In the genomic region with DNA sequence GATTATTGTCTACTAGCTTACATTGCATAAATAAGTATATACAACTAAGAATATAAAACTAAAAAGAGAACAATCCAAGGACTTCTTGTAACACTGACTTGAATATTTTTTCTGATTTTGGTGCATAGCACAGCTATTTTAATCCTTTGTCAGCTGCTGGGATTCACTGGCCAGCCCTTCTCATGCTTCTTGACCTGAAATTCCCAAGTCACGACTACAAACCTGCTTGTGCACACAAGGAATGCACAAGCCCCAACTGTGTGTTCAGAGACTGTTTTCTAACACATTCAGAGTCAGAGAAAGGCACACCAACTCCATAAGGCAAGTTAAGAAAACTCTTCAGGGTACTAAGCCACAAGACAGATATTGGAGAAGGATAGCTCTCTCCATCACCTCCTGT, we compare ENCODE assay signal across 2 cellular contexts.
TF ChIP-seq lines count a peak whose summit lies in the region.

No MANE protein-coding gene starts in this region.

TF ChIP-seq in HCT116, 20 proteins besides CTCF, POLR2A, EP300 and RAD21:
- TF ChIP-seq, protein P1, sequence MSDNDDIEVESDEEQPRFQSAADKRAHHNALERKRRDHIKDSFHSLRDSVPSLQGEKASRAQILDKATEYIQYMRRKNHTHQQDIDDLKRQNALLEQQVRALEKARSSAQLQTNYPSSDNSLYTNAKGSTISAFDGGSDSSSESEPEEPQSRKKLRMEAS (IDR thresholded peaks at IDR 0.05): no peak
- TF ChIP-seq SRF (IDR thresholded peaks at IDR 0.05; ENCODE audit: low read depth): no peak
- TF ChIP-seq SP1 (IDR thresholded peaks at IDR 0.05; ENCODE audit: low read depth): no peak
- no peak for TF ChIP-seq TCF7L2 (IDR thresholded peaks at IDR 0.05; ENCODE audit: borderline replicate concordance, extremely low read depth, insufficient read depth, insufficient read length)
- no peak for TF ChIP-seq JUND (IDR thresholded peaks at IDR 0.05)

TF ChIP-seq in HEK293T, 16 proteins besides CTCF, POLR2A, EP300 and RAD21:
- TF ChIP-seq FOXA1 (IDR thresholded peaks at IDR 0.05): no peak
- TF ChIP-seq TARDBP (IDR thresholded peaks at IDR 0.05): no peak
- no peak for TF ChIP-seq SP1 (IDR thresholded peaks at IDR 0.05)
- TF ChIP-seq L3MBTL2 (conservative IDR thresholded peaks at IDR 0.05): no peak
- TF ChIP-seq, protein P2, sequence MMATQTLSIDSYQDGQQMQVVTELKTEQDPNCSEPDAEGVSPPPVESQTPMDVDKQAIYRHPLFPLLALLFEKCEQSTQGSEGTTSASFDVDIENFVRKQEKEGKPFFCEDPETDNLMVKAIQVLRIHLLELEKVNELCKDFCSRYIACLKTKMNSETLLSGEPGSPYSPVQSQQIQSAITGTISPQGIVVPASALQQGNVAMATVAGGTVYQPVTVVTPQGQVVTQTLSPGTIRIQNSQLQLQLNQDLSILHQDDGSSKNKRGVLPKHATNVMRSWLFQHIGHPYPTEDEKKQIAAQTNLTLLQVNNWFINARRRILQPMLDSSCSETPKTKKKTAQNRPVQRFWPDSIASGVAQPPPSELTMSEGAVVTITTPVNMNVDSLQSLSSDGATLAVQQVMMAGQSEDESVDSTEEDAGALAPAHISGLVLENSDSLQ (IDR thresholded peaks at IDR 0.05): no peak
- TF ChIP-seq FOXM1 (IDR thresholded peaks at IDR 0.05; ENCODE audit: borderline replicate concordance): no peak
- TF ChIP-seq SUZ12 (IDR thresholded peaks at IDR 0.05): no peak
- no peak for TF ChIP-seq ZNF384 (IDR thresholded peaks at IDR 0.05)
- no peak for TF ChIP-seq BHLHE40 (IDR thresholded peaks at IDR 0.05; ENCODE audit: borderline replicate concordance)
- no peak for TF ChIP-seq FOXK2 (IDR thresholded peaks at IDR 0.05)
- no peak for TF ChIP-seq CTBP1 (IDR thresholded peaks at IDR 0.05; ENCODE audit: borderline replicate concordance)
- TF ChIP-seq ELF4 (IDR thresholded peaks at IDR 0.05): no peak
- no peak for TF ChIP-seq LEF1 (IDR thresholded peaks at IDR 0.05; ENCODE audit: borderline replicate concordance)
- TF ChIP-seq ARNT (IDR thresholded peaks at IDR 0.05): no peak
- no peak for TF ChIP-seq NFRKB (IDR thresholded peaks at IDR 0.05)
